Comparison of ENCODE assay signal across 8 cellular contexts in the genomic region with DNA sequence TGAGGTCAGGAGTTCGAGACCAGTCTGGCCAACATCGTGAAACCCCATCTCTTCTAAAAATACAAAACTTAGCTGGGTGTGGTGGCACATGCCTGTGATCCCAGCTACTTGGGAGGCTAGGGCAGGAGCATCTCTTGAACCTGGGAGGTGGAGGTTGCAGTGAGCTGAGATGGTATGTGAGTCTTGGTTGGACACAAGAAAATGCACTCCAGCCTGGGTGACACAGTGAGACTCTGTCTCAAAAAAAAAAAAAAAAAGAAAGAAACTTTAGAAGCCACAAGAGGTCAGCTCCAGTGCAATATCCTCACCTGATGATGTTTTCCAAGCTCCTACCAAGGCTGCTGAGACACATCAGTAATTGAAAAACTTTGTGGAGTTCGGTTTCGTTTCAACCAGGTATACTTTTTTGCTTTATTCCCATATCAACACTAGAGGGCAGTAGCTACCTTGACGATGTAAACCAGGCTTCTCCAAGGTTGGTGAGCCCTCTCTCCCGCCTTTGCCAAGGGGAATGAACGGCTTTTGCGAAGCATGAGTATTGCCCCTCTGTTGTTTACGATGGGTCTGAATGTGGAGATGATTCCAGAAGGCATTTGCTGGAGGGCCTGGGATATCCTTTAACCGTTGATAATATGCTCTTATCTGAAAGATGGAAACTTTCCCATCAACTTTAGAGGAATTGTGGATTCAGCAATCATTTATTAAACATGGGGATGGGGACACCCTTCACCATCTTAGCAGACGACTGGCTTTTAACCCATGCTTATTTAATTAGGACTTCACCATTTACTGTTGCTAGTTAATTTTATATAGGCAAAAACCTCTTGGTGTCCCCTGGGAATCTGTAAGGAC.
A peak's percentile ranks its signal among the peaks of the same experiment; 100 is the strongest.
DNase-seq lines count a peak whose midpoint lies in the region; ATAC-seq, FAIRE-seq and TF ChIP-seq lines count a peak whose summit lies in the region.

No MANE protein-coding gene starts in this region.

- H3K4me2 ChIP-seq in BLaER1: peak overlapping the region; percentile 25; the same call in 1 of the 2 replicates
- H3K4me2 ChIP-seq in Loucy (ENCODE audit: low read depth, low read length, poor library complexity, severe bottlenecking): peak overlapping the region; percentile 23

- in situ Hi-C loops in Panc1 (cut with HindIII; ENCODE audit: low pct_unique_long_range_greater_than_20kb, low sequenced_read_pairs): no loop called here
- in situ Hi-C loops in transverse colon (cut with MboI; ENCODE audit: low pct_ligation_motif_present in 1 of 4, low pct_unique_long_range_greater_than_20kb in 1 of 4, low sequenced_read_pairs in 3 of 4): loop anchor here (10.0 to 25.0 kb wide), 4 partner anchors 534 to 1409 kb away; no protein-coding TSS in a partner anchor

- H3K4me3 ChIP-seq in BLaER1 (no peak overlapping the region), Loucy (ENCODE audit: low read length, poor library complexity, severe bottlenecking) (no peak overlapping the region), Panc1 (ENCODE audit: low read depth in 2 of 2, low read length in 2 of 2) (no peak overlapping the region; a peak in 1 of 4 replicates), transverse colon (no peak overlapping the region)

- H3K79me2 ChIP-seq in Loucy (ENCODE audit: insufficient read depth, low read length): no peaks in the 10 kb centered on the region

- POLR2A ChIA-PET in Panc1 (lab: Charles Lee): no interaction called here

- peak; percentile 87 for TF ChIP-seq CTCF in Loucy (conservative IDR thresholded peaks at IDR 0.05; ENCODE audit: low read length)
- TF ChIP-seq CTCF in Panc1 (IDR thresholded peaks at IDR 0.05): peak; percentile 85
- TF ChIP-seq CTCF in transverse colon (IDR thresholded peaks at IDR 0.05): peak; percentile 64 to 78 (median 74)

- H3K4me1 ChIP-seq in BLaER1 (peaks cover 11% of the 10 kb centered on the region), Loucy (ENCODE audit: insufficient read depth, low read length, poor library complexity, severe bottlenecking) (peaks cover 33% of the 10 kb centered on the region), Panc1 (ENCODE audit: control insufficient read depth, insufficient read depth, low read length) (no peaks in the 10 kb centered on the region), transverse colon (no peaks in the 10 kb centered on the region)

- no peak overlapping the region for H3K9ac ChIP-seq in BLaER1
- H3K9ac ChIP-seq in Loucy (ENCODE audit: low read depth, low read length, poor library complexity, severe bottlenecking): no peak overlapping the region

- CTCF ChIA-PET in Panc1 (lab: Charles Lee): interaction anchor here (0.5 to 1.1 kb wide), 5 partner anchors 192 to 831 kb away, joined by 3 to 5 read pairs (median 3); partner anchors contain the start of gene SLCO3A1

- no TSS peak for BruUV-seq in Panc1 (replicated peaks; lab: Mats Ljungman, UMichigan)

- no peak overlapping the region for H3K27ac ChIP-seq in BLaER1
- H3K27ac ChIP-seq in Panc1 (ENCODE audit: low read length): no peak overlapping the region
- H3K27ac ChIP-seq in transverse colon: no peak overlapping the region

- no peaks in the 10 kb centered on the region for H3K27me3 ChIP-seq in BLaER1
- H3K27me3 ChIP-seq in Loucy (ENCODE audit: insufficient read depth, low read length, poor library complexity, severe bottlenecking): no peaks in the 10 kb centered on the region
- peaks cover 41% of the 10 kb centered on the region for H3K27me3 ChIP-seq in Panc1 (ENCODE audit: control insufficient read depth, insufficient read depth, low read length)
- peaks cover 15% of the 10 kb centered on the region for H3K27me3 ChIP-seq in transverse colon

- TF ChIP-seq EP300 in transverse colon (IDR thresholded peaks at IDR 0.05; ENCODE audit: low read depth): no peak

- H3K36me3 ChIP-seq in BLaER1: no peaks in the 10 kb centered on the region
- H3K36me3 ChIP-seq in Loucy (ENCODE audit: insufficient read depth, low read length): no peaks in the 10 kb centered on the region
- no peaks in the 10 kb centered on the region for H3K36me3 ChIP-seq in Panc1 (ENCODE audit: control insufficient read depth, insufficient read depth, low read length)
- H3K36me3 ChIP-seq in transverse colon: no peaks in the 10 kb centered on the region

- no peaks in the 10 kb centered on the region for H3K9me2 ChIP-seq in Loucy (replicated peaks; ENCODE audit: low read depth, low read length)

- H3F3A ChIP-seq in Loucy (ENCODE audit: low read depth): no peaks in the 10 kb centered on the region

- H2AFZ ChIP-seq in Loucy (ENCODE audit: low read length): no peak overlapping the region

- TF ChIP-seq POLR2A in GM12891 (IDR thresholded peaks at IDR 0.05; ENCODE audit: low read depth, low read length) (no peak), transverse colon (IDR thresholded peaks at IDR 0.05) (no peak)

- peak; percentile 89 for FAIRE-seq in GM12891 (lab: Jason Lieb, UNC)

- H4K20me1 ChIP-seq in BLaER1: no peaks in the 10 kb centered on the region
- no peaks in the 10 kb centered on the region for H4K20me1 ChIP-seq in Loucy (ENCODE audit: insufficient read depth, low read length, poor library complexity, severe bottlenecking)

- DNase-seq in GM12891 (ENCODE audit: insufficient read length, low spot score): peak; percentile 25
- peak; percentile 43 for DNase-seq in Panc1 (ENCODE audit: low read depth, low spot score)
- DNase-seq in cerebellar cortex (ENCODE audit: low spot score): peak; percentile 74
- DNase-seq in kidney glomerular epithelial cell (lab: John Stamatoyannopoulos, UW): peak; percentile 53
- peak; percentile 16 for DNase-seq in transverse colon

- intact Hi-C loops in Panc1 (cut with micrococcal nuclease; ENCODE audit: unreplicated experiment) (loop anchor here (2.0 kb wide), 2 partner anchors 550 to 774 kb away; partner anchors contain the start of gene SLCO3A1), transverse colon (cut with DNase I; ENCODE audit: low total_unique reads) (loop anchor here (2.0 kb wide), 2 partner anchors 550 to 780 kb away; partner anchors contain the start of gene SLCO3A1)

- peak; percentile 89 for ATAC-seq in Panc1
- ATAC-seq in GM21723 (IDR thresholded peaks at IDR 0.05; ENCODE audit: unreplicated experiment): no peak

- WGBS in transverse colon (ENCODE audit: low coverage in 1 of 2), 2 donors: 3 to 20% methylated on average over 4 to 11 of the region's 11 CpGs

- H3K9me3 ChIP-seq in BLaER1 (no peaks in the 10 kb centered on the region), Loucy (ENCODE audit: insufficient read depth, low read depth, low read length) (no peaks in the 10 kb centered on the region), Panc1 (ENCODE audit: control insufficient read depth, insufficient read depth, low read depth, low read length) (no peaks in the 10 kb centered on the region), transverse colon (no peaks in the 10 kb centered on the region)

TF ChIP-seq in GM12891, 5 proteins besides CTCF, POLR2A, EP300 and RAD21:
- TF ChIP-seq POLR2AphosphoS5 (IDR thresholded peaks at IDR 0.05; ENCODE audit: low read depth, low read length) (no peak), TAF1 (IDR thresholded peaks at IDR 0.05; ENCODE audit: low read depth, low read length) (no peak), POU2F2 (IDR thresholded peaks at IDR 0.05; ENCODE audit: low read depth, low read length) (no peak), PAX5 (IDR thresholded peaks at IDR 0.05; ENCODE audit: insufficient read depth, low read length, severe bottlenecking) (no peak), SPI1 (IDR thresholded peaks at IDR 0.05; ENCODE audit: low read depth, low read length) (no peak)

Comparison
In these comparisons a context has a peak if more than half of its experiments do, and no peak if none do; other contexts are left out.
1. DNase-seq: peak in every context shown above with its lines; median percentile 74 in cerebellar cortex; 53 in kidney glomerular epithelial cell; 43 in Panc1; 25 in GM12891; 16 in transverse colon.